In genomic region chr21:38913120-38913975, GRCh38 we compare ENCODE assay signal across 1 cellular context.
TF ChIP-seq lines count a peak whose summit lies in the region.

No MANE protein-coding gene starts in this region.

TF ChIP-seq in H1, 55 proteins besides CTCF, POLR2A, EP300 and RAD21 (continued from another document):
- TF ChIP-seq CHD7 (IDR thresholded peaks at IDR 0.05; ENCODE audit: insufficient replicate concordance, low read length) (no peak), JUND (IDR thresholded peaks at IDR 0.05; ENCODE audit: low read length) (no peak), USF2 (IDR thresholded peaks at IDR 0.05; ENCODE audit: low read length) (no peak), BRCA1 (IDR thresholded peaks at IDR 0.05; ENCODE audit: low read depth, low read length) (no peak), SAP30 (IDR thresholded peaks at IDR 0.05; ENCODE audit: insufficient read depth, insufficient replicate concordance, low read length) (peak; percentile 57), MAX (IDR thresholded peaks at IDR 0.05) (peak; percentile 20; the same call in 1 of the 2 replicates), HDAC6 (IDR thresholded peaks at IDR 0.05; ENCODE audit: low read depth, low read length) (no peak), BCL11A (IDR thresholded peaks at IDR 0.05; ENCODE audit: low read depth in 2 of 2, low read length in 2 of 2) (no peak), TAF7 (optimal IDR thresholded peaks at IDR 0.05; ENCODE audit: borderline replicate concordance, low read depth, low read length) (no peak), CHD1 (IDR thresholded peaks at IDR 0.05; ENCODE audit: low read depth, low read length) (no peak), NRF1 (IDR thresholded peaks at IDR 0.05; ENCODE audit: low read depth, low read length) (no peak), SIX5 (IDR thresholded peaks at IDR 0.05; ENCODE audit: low read depth, low read length) (no peak), KDM5A (IDR thresholded peaks at IDR 0.05; ENCODE audit: low read length) (no peak)
